In the genomic region with DNA sequence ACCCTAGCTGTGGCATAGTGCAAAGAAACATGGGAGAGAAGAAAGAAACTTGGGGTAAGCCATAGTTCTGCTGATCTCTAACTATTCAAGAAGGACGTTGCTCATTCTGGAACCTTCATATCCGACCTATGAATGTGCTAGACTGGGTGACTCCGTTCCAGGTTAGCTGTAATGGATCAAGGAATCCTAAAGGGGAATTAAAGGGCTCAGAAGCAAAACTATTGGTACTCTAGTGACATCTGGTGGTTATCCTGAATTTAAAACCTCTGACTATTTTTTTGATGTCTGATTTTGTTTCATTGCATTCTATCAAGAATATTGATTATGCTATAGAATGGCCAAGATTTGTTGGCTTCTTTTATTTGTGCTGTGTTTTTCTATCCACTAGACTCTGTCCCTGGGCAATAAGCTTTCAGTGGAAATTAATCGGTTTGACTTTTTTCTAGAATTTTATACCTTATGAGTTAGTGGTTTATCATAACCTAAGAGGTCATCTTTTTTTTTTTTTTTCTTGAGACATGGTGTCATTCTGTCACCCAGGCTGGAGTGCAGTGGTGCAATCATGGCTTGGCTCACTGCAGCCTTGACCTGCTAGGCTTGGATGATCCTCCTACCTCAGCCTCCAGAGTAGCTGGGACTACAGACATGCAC, we compare ENCODE assay signal across 8 cellular contexts. TPM values are rescaled to one million over a fixed set of nuclear protein-coding genes. Genes with fewer than 3 reads are reported as not detected.
A peak's percentile ranks its signal among the peaks of the same experiment; 100 is the strongest.
DNase-seq lines count a peak whose midpoint lies in the region; ATAC-seq and TF ChIP-seq lines count a peak whose summit lies in the region.

No MANE protein-coding gene starts in this region.

- H3K36me3 ChIP-seq in colonic mucosa, result peaks cover 16% of the 10 kb centered on the region
- peaks cover 21 to 50% of the 10 kb centered on the region in 2 experiments for H3K36me3 ChIP-seq in mesenchymal stem cell (ENCODE audit: control insufficient read depth in 1 of 2, insufficient read depth in 2 of 2, low read depth in 1 of 2, low read length in 2 of 2)

- no peak overlapping the region for H4K91ac ChIP-seq in mesenchymal stem cell (ENCODE audit: low read length)

- H2BK15ac ChIP-seq in mesenchymal stem cell (ENCODE audit: low read depth, poor library complexity, severe bottlenecking), result no peak overlapping the region

- H3K36me3 Mint-ChIP-seq in immature natural killer cell, result peaks cover 23 to 47% (median 43%) of the 10 kb centered on the region in 3 donors

- peak overlapping the region in 1 of 2 experiments; percentile 41 for H3K4ac ChIP-seq in mesenchymal stem cell (ENCODE audit: low read depth in 1 of 2, low read length in 2 of 2)

- H3K4me1 ChIP-seq in colonic mucosa (no peaks in the 10 kb centered on the region), mesenchymal stem cell (ENCODE audit: control insufficient read depth, insufficient read depth, low read depth, low read length) (peaks cover 5% of the 10 kb centered on the region)

- H3K27me3 Mint-ChIP-seq in immature natural killer cell (ENCODE audit: low read depth in 3 of 3), result no peaks in the 10 kb centered on the region

- H3K14ac ChIP-seq in mesenchymal stem cell (ENCODE audit: low read length in 2 of 2), result no peak overlapping the region

- no peaks in the 10 kb centered on the region for H3K9me3 ChIP-seq in colonic mucosa
- H3K9me3 ChIP-seq in mesenchymal stem cell (ENCODE audit: control insufficient read depth, low read length), result no peaks in the 10 kb centered on the region

- H3K4me3 Mint-ChIP-seq in immature natural killer cell, result no peak overlapping the region

- H3K27ac ChIP-seq in colonic mucosa (no peak overlapping the region), mesenchymal stem cell (ENCODE audit: low read length, poor library complexity, severe bottlenecking) (no peak overlapping the region)

- peak; percentile 43 for TF ChIP-seq CTCF in AG09309 (IDR thresholded peaks at IDR 0.05; ENCODE audit: control insufficient read depth, insufficient read depth, low read depth, low read length, missing control alignments)
- no peak for TF ChIP-seq CTCF in GM20000 (IDR thresholded peaks at IDR 0.05; ENCODE audit: extremely low read depth, missing control alignments)
- peak; percentile 53 for TF ChIP-seq CTCF in colonic mucosa (IDR thresholded peaks at IDR 0.05)

- H3K9ac ChIP-seq in colonic mucosa (ENCODE audit: low read depth in 2 of 2, low read length in 2 of 2) (no peak overlapping the region), mesenchymal stem cell (ENCODE audit: low read length) (peak overlapping the region; percentile 68)

- H4K8ac ChIP-seq in mesenchymal stem cell (ENCODE audit: low read length), result no peak overlapping the region

- H3K27me3 ChIP-seq in colonic mucosa, result no peaks in the 10 kb centered on the region
- H3K27me3 ChIP-seq in mesenchymal stem cell (ENCODE audit: control insufficient read depth in 1 of 2, insufficient read depth in 1 of 2, low read length in 2 of 2), result no peaks in the 10 kb centered on the region

- intact Hi-C loops in colonic mucosa (cut with DNase I), result no loop called here

- no peaks in the 10 kb centered on the region for H3K9me3 Mint-ChIP-seq in immature natural killer cell

- 36% methylated on average over 3 of the region's 4 CpGs for WGBS in mesenchymal stem cell

- no peak overlapping the region for H2BK5ac ChIP-seq in mesenchymal stem cell (ENCODE audit: low read depth, low read length, poor library complexity, severe bottlenecking)

- ATAC-seq in HG03159 (IDR thresholded peaks at IDR 0.05; ENCODE audit: unreplicated experiment), result no peak
- no peak for ATAC-seq in GM19397 (IDR thresholded peaks at IDR 0.05; ENCODE audit: unreplicated experiment)

- no peak overlapping the region for H2AFZ ChIP-seq in mesenchymal stem cell (ENCODE audit: low read depth, low read length)

- H3K18ac ChIP-seq in mesenchymal stem cell (ENCODE audit: low read depth in 1 of 2, low read length in 2 of 2), result peak overlapping the region in 1 of 2 experiments; percentile 30

- DNase-seq in AG09309 (ENCODE audit: low read depth), result peak; percentile 42
- peak; percentile 38 for DNase-seq in GM20000 (ENCODE audit: low spot score)
- peak; percentile 37 for DNase-seq in NCI-H526 treated with DMSO at 0.1 percent for 48 hours (lab: John Stamatoyannopoulos, UW)
- no peak for DNase-seq in colonic mucosa
- peak; percentile 78 for DNase-seq in mesenchymal stem cell
- no peak for DNase-seq in immature natural killer cell

- no peak overlapping the region for H2AK5ac ChIP-seq in mesenchymal stem cell (ENCODE audit: low read length, severe bottlenecking)

- H3K4me3 ChIP-seq in AG09309 (ENCODE audit: control insufficient read depth, low read depth, low read length) (no peak overlapping the region), colonic mucosa (no peak overlapping the region), mesenchymal stem cell (ENCODE audit: insufficient read depth in 1 of 2, low read depth in 1 of 2, low read length in 2 of 2) (peak overlapping the region in 1 of 2 experiments; percentile 34)

- no peak overlapping the region for H3K4me2 ChIP-seq in mesenchymal stem cell (ENCODE audit: low read length, poor library complexity, severe bottlenecking)

- H2BK120ac ChIP-seq in mesenchymal stem cell (ENCODE audit: low read depth, low read length), result no peak overlapping the region

- H3K79me1 ChIP-seq in mesenchymal stem cell (replicated peaks; ENCODE audit: low read length, poor library complexity, severe bottlenecking), result peaks cover 24% of the 10 kb centered on the region

- no peak overlapping the region for H3K27ac Mint-ChIP-seq in immature natural killer cell

- H3K23ac ChIP-seq in mesenchymal stem cell (ENCODE audit: low read length in 2 of 2), result no peak overlapping the region

- peaks cover under 1 to 6% of the 10 kb centered on the region in 2 donors for H3K4me1 Mint-ChIP-seq in immature natural killer cell

- H2BK12ac ChIP-seq in mesenchymal stem cell (ENCODE audit: low read length in 2 of 2), result no peak overlapping the region

RNA-seq across cellular contexts. Expression of a gene that starts 19.5 kb away (rescaled TPM):
- total RNA-seq in colonic mucosa, result 10 to 100 TPM; 29.0 to 35.5 TPM
- 37.2 TPM for polyA plus RNA-seq in mesenchymal stem cell (2013, experiment 1 of 2)
- 37.5 TPM for polyA plus RNA-seq in mesenchymal stem cell (2013, experiment 2 of 2)
- 10 to 100 TPM in 2 of 3 donors, 1 to 10 TPM in 1; 8.9 to 17.3 (median 11.6) TPM for polyA plus RNA-seq in immature natural killer cell

RNA-seq across cellular contexts. Expression of a gene that starts 47.7 kb away (rescaled TPM):
- total RNA-seq in colonic mucosa, result 1 to 10 TPM; 2.8 to 7.1 TPM
- 151 TPM for polyA plus RNA-seq in mesenchymal stem cell (2013, experiment 1 of 2)
- polyA plus RNA-seq in mesenchymal stem cell (2013, experiment 2 of 2), result 182 TPM
- not detected for polyA plus RNA-seq in immature natural killer cell

Comparison
In these comparisons a context has a peak if more than half of its experiments do, and no peak if none do; other contexts are left out.
1. DNase-seq: peak in AG09309 (single experiment), GM20000 (single experiment), NCI-H526 treated with DMSO at 0.1 percent for 48 hours (single experiment) and mesenchymal stem cell (single experiment); none in colonic mucosa (single experiment) and immature natural killer cell (0 of 3).